Comparison of ENCODE assay signal across 8 cellular contexts in genomic region chr2:242088471-242089212, GRCh38.
A peak's percentile ranks its signal among the peaks of the same experiment; 100 is the strongest.
DNase-seq lines count a peak whose midpoint lies in the region; ATAC-seq, FAIRE-seq and TF ChIP-seq lines count a peak whose summit lies in the region.

No MANE protein-coding gene starts in this region.

- H3K27me3 Mint-ChIP-seq in central memory CD8-positive, alpha-beta T cell, result no peaks in the 10 kb centered on the region

- DNase-seq in AG10803 (ENCODE audit: low read depth), result peak; percentile 74
- DNase-seq in NCI-H2227 treated with DMSO at 0.1 percent for 48 hours (lab: John Stamatoyannopoulos, UW), result peak; percentile 68
- DNase-seq in activated CD4-positive, CD25-positive, alpha-beta regulatory T cell (lab: John Stamatoyannopoulos, UW), result peak; percentile 81 to 92 (median 88)
- DNase-seq in central memory CD8-positive, alpha-beta T cell (ENCODE audit: low spot score in 2 of 2), result peak; percentile 86 to 89
- DNase-seq in kidney, result peak; percentile 98
- DNase-seq in stimulated activated CD4-positive, alpha-beta T cell treated with anti-CD3 and anti-CD28 coated beads, Interleukin-15, amount 100 ng/mL, for 24 hours, result peak; percentile 95

- intact Hi-C loops in kidney (cut with DNase I), result no loop called here

- H3K4me3 ChIP-seq in AG10803 (ENCODE audit: low read length) (peak overlapping the region; percentile 69), kidney (ENCODE audit: low read length in 2 of 2) (peak overlapping the region in 1 of 2 donors; percentile 62)

- H3K9me3 Mint-ChIP-seq in central memory CD8-positive, alpha-beta T cell, result no peaks in the 10 kb centered on the region

- peaks cover 0 to 5% of the 10 kb centered on the region in 2 donors for H3K4me1 ChIP-seq in kidney (ENCODE audit: control insufficient read depth in 1 of 2, insufficient read depth in 1 of 2, low read depth in 1 of 2, low read length in 2 of 2)

- H3K9ac ChIP-seq in kidney (ENCODE audit: low read length in 2 of 2), result no peak overlapping the region

- ATAC-seq in GM19025 (IDR thresholded peaks at IDR 0.05; ENCODE audit: low read depth, unreplicated experiment) (peak; percentile 80), HG03175 (IDR thresholded peaks at IDR 0.05; ENCODE audit: unreplicated experiment) (peak; percentile 87)
- ATAC-seq in central memory CD8-positive, alpha-beta T cell (replicated peaks; ENCODE audit: extremely low read depth, poor library complexity, severe bottlenecking), result peak; percentile 92

- no peaks in the 10 kb centered on the region for H3K36me3 ChIP-seq in kidney (ENCODE audit: control insufficient read depth in 1 of 2, insufficient read depth in 2 of 2, low read length in 2 of 2)

- H3K4me3 Mint-ChIP-seq in central memory CD8-positive, alpha-beta T cell, result peak overlapping the region; percentile 95

- peaks cover 39% of the 10 kb centered on the region for H3K4me1 Mint-ChIP-seq in central memory CD8-positive, alpha-beta T cell

- TF ChIP-seq CTCF in AG10803 (conservative IDR thresholded peaks at IDR 0.05; ENCODE audit: low read length) (no peak), kidney (IDR thresholded peaks at IDR 0.05; ENCODE audit: borderline replicate concordance, extremely low read depth, insufficient read depth) (no peak)

- no peak for FAIRE-seq in kidney (lab: Jason Lieb, UNC)

- H3K27ac Mint-ChIP-seq in central memory CD8-positive, alpha-beta T cell (ENCODE audit: low read depth), result peak overlapping the region; percentile 95

- peaks cover 7% of the 10 kb centered on the region for H3K36me3 Mint-ChIP-seq in central memory CD8-positive, alpha-beta T cell (ENCODE audit: insufficient read depth)

- no peak overlapping the region for H3K27ac ChIP-seq in kidney (ENCODE audit: low read depth in 2 of 2, low read length in 2 of 2)

- H3K9me3 ChIP-seq in kidney (ENCODE audit: control insufficient read depth in 1 of 2, low read length in 2 of 2), result no peaks in the 10 kb centered on the region
